In the genomic region with DNA sequence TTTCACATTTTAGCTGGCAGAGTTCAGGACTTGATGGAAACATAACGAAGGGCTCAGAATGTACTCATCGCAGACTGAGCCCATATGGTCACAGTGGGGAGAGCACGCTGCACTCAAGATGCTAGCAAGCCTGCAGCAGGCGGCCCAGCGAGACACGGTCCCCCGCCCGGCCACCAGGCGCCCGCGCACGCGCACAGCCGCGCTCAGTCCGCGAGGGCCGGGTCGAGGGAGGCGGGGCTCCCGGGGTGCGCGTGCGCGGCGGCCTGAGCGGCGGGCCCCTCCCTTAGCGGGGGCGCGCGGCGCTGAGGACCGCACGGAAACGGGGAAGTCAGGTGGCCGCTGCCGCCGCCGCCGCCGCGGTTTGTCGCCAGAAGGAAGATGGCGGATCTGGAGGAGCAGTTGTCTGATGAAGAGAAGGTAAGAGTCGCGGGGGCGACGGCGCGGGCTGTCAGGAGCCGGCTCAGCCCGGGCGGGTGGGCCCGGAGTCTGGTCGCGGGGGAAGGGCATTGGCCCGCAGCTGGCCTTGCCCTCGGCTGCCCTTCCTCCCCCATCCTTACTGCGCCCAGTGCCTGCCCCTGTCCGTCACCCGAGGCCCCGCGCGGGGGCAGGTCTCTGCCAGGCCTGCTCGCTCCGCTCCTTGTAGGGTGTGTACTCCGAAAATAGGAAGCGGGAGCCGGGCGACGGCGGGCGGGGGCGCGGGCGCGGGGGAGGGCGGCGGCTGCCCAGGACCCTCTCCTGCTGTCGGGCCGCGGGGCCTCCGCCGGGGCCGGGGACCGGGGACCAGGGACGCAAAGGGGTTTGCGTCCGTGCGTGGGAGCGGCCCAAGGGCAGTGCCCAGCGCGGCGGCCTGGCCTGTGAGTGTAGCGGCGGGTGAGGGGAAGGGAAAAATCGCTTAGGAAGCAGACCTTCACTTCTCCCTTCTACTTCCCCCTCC, we compare ENCODE assay signal across 1 cellular context.
TF ChIP-seq lines count a peak whose summit lies in the region.

TSS of gene CAPZA2 (plus strand) at position 354 of the 934 bp plus-strand sequence. CDS start at position 379, 25 bp downstream.

TF ChIP-seq in K562, 482 proteins besides CTCF, POLR2A, EP300 and RAD21 (continued from another document and continues in another):
- TF ChIP-seq, protein P1, sequence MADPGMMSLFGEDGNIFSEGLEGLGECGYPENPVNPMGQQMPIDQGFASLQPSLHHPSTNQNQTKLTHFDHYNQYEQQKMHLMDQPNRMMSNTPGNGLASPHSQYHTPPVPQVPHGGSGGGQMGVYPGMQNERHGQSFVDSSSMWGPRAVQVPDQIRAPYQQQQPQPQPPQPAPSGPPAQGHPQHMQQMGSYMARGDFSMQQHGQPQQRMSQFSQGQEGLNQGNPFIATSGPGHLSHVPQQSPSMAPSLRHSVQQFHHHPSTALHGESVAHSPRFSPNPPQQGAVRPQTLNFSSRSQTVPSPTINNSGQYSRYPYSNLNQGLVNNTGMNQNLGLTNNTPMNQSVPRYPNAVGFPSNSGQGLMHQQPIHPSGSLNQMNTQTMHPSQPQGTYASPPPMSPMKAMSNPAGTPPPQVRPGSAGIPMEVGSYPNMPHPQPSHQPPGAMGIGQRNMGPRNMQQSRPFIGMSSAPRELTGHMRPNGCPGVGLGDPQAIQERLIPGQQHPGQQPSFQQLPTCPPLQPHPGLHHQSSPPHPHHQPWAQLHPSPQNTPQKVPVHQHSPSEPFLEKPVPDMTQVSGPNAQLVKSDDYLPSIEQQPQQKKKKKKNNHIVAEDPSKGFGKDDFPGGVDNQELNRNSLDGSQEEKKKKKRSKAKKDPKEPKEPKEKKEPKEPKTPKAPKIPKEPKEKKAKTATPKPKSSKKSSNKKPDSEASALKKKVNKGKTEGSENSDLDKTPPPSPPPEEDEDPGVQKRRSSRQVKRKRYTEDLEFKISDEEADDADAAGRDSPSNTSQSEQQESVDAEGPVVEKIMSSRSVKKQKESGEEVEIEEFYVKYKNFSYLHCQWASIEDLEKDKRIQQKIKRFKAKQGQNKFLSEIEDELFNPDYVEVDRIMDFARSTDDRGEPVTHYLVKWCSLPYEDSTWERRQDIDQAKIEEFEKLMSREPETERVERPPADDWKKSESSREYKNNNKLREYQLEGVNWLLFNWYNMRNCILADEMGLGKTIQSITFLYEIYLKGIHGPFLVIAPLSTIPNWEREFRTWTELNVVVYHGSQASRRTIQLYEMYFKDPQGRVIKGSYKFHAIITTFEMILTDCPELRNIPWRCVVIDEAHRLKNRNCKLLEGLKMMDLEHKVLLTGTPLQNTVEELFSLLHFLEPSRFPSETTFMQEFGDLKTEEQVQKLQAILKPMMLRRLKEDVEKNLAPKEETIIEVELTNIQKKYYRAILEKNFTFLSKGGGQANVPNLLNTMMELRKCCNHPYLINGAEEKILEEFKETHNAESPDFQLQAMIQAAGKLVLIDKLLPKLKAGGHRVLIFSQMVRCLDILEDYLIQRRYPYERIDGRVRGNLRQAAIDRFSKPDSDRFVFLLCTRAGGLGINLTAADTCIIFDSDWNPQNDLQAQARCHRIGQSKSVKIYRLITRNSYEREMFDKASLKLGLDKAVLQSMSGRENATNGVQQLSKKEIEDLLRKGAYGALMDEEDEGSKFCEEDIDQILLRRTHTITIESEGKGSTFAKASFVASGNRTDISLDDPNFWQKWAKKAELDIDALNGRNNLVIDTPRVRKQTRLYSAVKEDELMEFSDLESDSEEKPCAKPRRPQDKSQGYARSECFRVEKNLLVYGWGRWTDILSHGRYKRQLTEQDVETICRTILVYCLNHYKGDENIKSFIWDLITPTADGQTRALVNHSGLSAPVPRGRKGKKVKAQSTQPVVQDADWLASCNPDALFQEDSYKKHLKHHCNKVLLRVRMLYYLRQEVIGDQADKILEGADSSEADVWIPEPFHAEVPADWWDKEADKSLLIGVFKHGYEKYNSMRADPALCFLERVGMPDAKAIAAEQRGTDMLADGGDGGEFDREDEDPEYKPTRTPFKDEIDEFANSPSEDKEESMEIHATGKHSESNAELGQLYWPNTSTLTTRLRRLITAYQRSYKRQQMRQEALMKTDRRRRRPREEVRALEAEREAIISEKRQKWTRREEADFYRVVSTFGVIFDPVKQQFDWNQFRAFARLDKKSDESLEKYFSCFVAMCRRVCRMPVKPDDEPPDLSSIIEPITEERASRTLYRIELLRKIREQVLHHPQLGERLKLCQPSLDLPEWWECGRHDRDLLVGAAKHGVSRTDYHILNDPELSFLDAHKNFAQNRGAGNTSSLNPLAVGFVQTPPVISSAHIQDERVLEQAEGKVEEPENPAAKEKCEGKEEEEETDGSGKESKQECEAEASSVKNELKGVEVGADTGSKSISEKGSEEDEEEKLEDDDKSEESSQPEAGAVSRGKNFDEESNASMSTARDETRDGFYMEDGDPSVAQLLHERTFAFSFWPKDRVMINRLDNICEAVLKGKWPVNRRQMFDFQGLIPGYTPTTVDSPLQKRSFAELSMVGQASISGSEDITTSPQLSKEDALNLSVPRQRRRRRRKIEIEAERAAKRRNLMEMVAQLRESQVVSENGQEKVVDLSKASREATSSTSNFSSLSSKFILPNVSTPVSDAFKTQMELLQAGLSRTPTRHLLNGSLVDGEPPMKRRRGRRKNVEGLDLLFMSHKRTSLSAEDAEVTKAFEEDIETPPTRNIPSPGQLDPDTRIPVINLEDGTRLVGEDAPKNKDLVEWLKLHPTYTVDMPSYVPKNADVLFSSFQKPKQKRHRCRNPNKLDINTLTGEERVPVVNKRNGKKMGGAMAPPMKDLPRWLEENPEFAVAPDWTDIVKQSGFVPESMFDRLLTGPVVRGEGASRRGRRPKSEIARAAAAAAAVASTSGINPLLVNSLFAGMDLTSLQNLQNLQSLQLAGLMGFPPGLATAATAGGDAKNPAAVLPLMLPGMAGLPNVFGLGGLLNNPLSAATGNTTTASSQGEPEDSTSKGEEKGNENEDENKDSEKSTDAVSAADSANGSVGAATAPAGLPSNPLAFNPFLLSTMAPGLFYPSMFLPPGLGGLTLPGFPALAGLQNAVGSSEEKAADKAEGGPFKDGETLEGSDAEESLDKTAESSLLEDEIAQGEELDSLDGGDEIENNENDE (IDR thresholded peaks at IDR 0.05; ENCODE audit: low read depth, low read length), result no peak
- TF ChIP-seq, protein P2, sequence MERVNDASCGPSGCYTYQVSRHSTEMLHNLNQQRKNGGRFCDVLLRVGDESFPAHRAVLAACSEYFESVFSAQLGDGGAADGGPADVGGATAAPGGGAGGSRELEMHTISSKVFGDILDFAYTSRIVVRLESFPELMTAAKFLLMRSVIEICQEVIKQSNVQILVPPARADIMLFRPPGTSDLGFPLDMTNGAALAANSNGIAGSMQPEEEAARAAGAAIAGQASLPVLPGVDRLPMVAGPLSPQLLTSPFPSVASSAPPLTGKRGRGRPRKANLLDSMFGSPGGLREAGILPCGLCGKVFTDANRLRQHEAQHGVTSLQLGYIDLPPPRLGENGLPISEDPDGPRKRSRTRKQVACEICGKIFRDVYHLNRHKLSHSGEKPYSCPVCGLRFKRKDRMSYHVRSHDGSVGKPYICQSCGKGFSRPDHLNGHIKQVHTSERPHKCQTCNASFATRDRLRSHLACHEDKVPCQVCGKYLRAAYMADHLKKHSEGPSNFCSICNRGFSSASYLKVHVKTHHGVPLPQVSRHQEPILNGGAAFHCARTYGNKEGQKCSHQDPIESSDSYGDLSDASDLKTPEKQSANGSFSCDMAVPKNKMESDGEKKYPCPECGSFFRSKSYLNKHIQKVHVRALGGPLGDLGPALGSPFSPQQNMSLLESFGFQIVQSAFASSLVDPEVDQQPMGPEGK (CRISPR knock-in tag; IDR thresholded peaks at IDR 0.05; ENCODE audit: borderline replicate concordance), result no peak
- TF ChIP-seq TEAD1 (CRISPR knock-in tag; IDR thresholded peaks at IDR 0.05), result peak in 1 of 2 experiments; percentile 40; a peak in 1 of 4 replicates
- peak; percentile 74 for TF ChIP-seq ATF7 (IDR thresholded peaks at IDR 0.05)
- peak; percentile 53; the same call in 1 of the 2 replicates for TF ChIP-seq OTX1 (CRISPR knock-in tag; IDR thresholded peaks at IDR 0.05)
- peak; percentile 45 for TF ChIP-seq C11orf30 (IDR thresholded peaks at IDR 0.05; ENCODE audit: low read depth)
- peak in 1 of 2 experiments; percentile 60; a peak in 2 of 4 replicates for TF ChIP-seq HDAC1 (IDR thresholded peaks at IDR 0.05)
- TF ChIP-seq ZNF311 (CRISPR knock-in tag; IDR thresholded peaks at IDR 0.05), result no peak
- TF ChIP-seq, protein P3, sequence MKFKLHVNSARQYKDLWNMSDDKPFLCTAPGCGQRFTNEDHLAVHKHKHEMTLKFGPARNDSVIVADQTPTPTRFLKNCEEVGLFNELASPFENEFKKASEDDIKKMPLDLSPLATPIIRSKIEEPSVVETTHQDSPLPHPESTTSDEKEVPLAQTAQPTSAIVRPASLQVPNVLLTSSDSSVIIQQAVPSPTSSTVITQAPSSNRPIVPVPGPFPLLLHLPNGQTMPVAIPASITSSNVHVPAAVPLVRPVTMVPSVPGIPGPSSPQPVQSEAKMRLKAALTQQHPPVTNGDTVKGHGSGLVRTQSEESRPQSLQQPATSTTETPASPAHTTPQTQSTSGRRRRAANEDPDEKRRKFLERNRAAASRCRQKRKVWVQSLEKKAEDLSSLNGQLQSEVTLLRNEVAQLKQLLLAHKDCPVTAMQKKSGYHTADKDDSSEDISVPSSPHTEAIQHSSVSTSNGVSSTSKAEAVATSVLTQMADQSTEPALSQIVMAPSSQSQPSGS (CRISPR knock-in tag; IDR thresholded peaks at IDR 0.05), result no peak
- TF ChIP-seq XRCC4 (IDR thresholded peaks at IDR 0.05; ENCODE audit: extremely low read depth, insufficient read depth, insufficient read length), result no peak
- TF ChIP-seq MBD2 (IDR thresholded peaks at IDR 0.05; ENCODE audit: borderline replicate concordance, low read depth), result peak; percentile 54; the same call in 1 of the 2 replicates
- TF ChIP-seq ZNF316 (IDR thresholded peaks at IDR 0.05), result no peak
- TF ChIP-seq, protein P4, sequence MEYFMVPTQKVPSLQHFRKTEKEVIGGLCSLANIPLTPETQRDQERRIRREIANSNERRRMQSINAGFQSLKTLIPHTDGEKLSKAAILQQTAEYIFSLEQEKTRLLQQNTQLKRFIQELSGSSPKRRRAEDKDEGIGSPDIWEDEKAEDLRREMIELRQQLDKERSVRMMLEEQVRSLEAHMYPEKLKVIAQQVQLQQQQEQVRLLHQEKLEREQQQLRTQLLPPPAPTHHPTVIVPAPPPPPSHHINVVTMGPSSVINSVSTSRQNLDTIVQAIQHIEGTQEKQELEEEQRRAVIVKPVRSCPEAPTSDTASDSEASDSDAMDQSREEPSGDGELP (CRISPR knock-in tag; IDR thresholded peaks at IDR 0.05; ENCODE audit: borderline replicate concordance), result peak; percentile 89
- peak; percentile 97 for TF ChIP-seq MAZ (CRISPR knock-in tag; conservative IDR thresholded peaks at IDR 0.05 in 1 of 2, IDR thresholded peaks at IDR 0.05 in 1 of 2)
- peak; percentile 90 for TF ChIP-seq HMGN3 (IDR thresholded peaks at IDR 0.05; ENCODE audit: borderline replicate concordance, extremely low read depth, insufficient read length, low read depth, low read length)
- peak; percentile 92 for TF ChIP-seq FOXP1 (CRISPR knock-in tag; IDR thresholded peaks at IDR 0.05)
- peak; percentile 77; the same call in 1 of the 2 replicates for TF ChIP-seq ZBTB1 (CRISPR knock-in tag; IDR thresholded peaks at IDR 0.05; ENCODE audit: borderline replicate concordance, low read depth)
- peak; percentile 84 for TF ChIP-seq NR3C1 (CRISPR knock-in tag; IDR thresholded peaks at IDR 0.05)
- peak; percentile 62 for TF ChIP-seq CREB1 (IDR thresholded peaks at IDR 0.05)
- TF ChIP-seq CREB1 (CRISPR knock-in tag; IDR thresholded peaks at IDR 0.05), result peak; percentile 58
- no peak for TF ChIP-seq ZNF695 (CRISPR knock-in tag; IDR thresholded peaks at IDR 0.05)
- 0 out of 2 replicates have a peak, but pooled peaks have one; percentile 6 for TF ChIP-seq ZNF224 (CRISPR knock-in tag; IDR thresholded peaks at IDR 0.05)
- peak; percentile 1; the same call in 1 of the 2 replicates for TF ChIP-seq CHD2 (IDR thresholded peaks at IDR 0.05; ENCODE audit: low read depth, low read length)
- TF ChIP-seq ARNT (IDR thresholded peaks at IDR 0.05), result no peak
- TF ChIP-seq, protein P5, sequence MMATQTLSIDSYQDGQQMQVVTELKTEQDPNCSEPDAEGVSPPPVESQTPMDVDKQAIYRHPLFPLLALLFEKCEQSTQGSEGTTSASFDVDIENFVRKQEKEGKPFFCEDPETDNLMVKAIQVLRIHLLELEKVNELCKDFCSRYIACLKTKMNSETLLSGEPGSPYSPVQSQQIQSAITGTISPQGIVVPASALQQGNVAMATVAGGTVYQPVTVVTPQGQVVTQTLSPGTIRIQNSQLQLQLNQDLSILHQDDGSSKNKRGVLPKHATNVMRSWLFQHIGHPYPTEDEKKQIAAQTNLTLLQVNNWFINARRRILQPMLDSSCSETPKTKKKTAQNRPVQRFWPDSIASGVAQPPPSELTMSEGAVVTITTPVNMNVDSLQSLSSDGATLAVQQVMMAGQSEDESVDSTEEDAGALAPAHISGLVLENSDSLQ (IDR thresholded peaks at IDR 0.05), result peak; percentile 88
- peak; percentile 82; the same call in 1 of the 2 replicates for TF ChIP-seq HBP1 (CRISPR knock-in tag; IDR thresholded peaks at IDR 0.05)
- TF ChIP-seq ZNF766 (CRISPR knock-in tag; conservative IDR thresholded peaks at IDR 0.05), result peak; percentile 87; the same call in 1 of the 2 replicates
- TF ChIP-seq RAD51 (IDR thresholded peaks at IDR 0.05; ENCODE audit: borderline replicate concordance, low read depth), result peak; percentile 70
- 0 out of 4 replicates have a peak, but pooled peaks of 1 of the 2 experiments have one; percentile 17 for TF ChIP-seq TRIM24 (IDR thresholded peaks at IDR 0.05)
- peak; percentile 63 for TF ChIP-seq SPI1 (IDR thresholded peaks at IDR 0.05; ENCODE audit: borderline replicate concordance, low read depth, low read length)
- TF ChIP-seq NFRKB (IDR thresholded peaks at IDR 0.05; ENCODE audit: low read depth), result peak; percentile 85
- peak; percentile 36 to 46; a peak in 2 of 4 replicates for TF ChIP-seq TBL1XR1 (IDR thresholded peaks at IDR 0.05; ENCODE audit: low read length in 2 of 2)
- peak; percentile 53 for TF ChIP-seq NFIC (IDR thresholded peaks at IDR 0.05)
- TF ChIP-seq SMAD2 (IDR thresholded peaks at IDR 0.05; ENCODE audit: low read depth, low read length), result no peak
- peak; percentile 93 for TF ChIP-seq EGR1 (conservative IDR thresholded peaks at IDR 0.05)
- no peak for TF ChIP-seq POLR3A (IDR thresholded peaks at IDR 0.05; ENCODE audit: borderline replicate concordance, extremely low read depth, insufficient read depth, insufficient read length)
- TF ChIP-seq TRIM28 (IDR thresholded peaks at IDR 0.05), result no peak
- TF ChIP-seq TARDBP (IDR thresholded peaks at IDR 0.05), result 0 out of 2 replicates have a peak, but pooled peaks have one; percentile 38
- TF ChIP-seq, protein P6, sequence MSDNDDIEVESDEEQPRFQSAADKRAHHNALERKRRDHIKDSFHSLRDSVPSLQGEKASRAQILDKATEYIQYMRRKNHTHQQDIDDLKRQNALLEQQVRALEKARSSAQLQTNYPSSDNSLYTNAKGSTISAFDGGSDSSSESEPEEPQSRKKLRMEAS (CRISPR knock-in tag; IDR thresholded peaks at IDR 0.05), result peak; percentile 94
